ENCODE assay signal across 6 cellular contexts in genomic region chr15:36282821-36283220, GRCh38.
"Had no signal": no experiment of that assay in that cellular context is flagged by ENCODE, and none has a peak within 500 bp of the region (broad histone marks: within the 10 kb centered on the region; RNA-seq: fewer than 3 reads in every experiment).

No MANE protein-coding gene starts in this region.

- DNase-seq: GM23248, GOT3, H7, H9, HCEC 1CT, HFFc6 had no signal
